Comparison of ENCODE assay signal across 2 cellular contexts in the genomic region with DNA sequence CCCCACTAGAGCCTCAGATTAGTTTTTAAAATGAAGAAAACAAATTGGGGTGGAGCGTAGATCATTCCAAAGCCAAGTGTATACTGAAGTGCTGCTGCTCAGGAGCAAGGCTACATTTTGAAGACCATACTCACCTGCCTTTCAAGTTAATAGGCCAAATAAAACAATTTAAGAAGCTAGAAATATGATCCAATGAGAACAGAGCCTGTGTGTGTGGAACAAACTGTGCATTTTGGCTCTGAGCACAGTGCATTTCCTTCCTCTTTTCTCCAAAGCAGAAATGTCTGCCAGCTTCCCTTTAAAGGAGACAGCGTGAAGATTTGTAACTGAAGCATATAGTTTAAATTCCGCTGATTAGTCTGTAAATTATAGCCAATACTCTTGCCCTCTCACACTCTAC.
TF ChIP-seq lines count a peak whose summit lies in the region.

No MANE protein-coding gene starts in this region.

TF ChIP-seq in liver, 16 proteins besides CTCF, POLR2A, EP300 and RAD21:
- TF ChIP-seq JUND (IDR thresholded peaks at IDR 0.05) = no peak
- TF ChIP-seq YY1 (IDR thresholded peaks at IDR 0.05) = peak; percentile 39
- TF ChIP-seq SP1 (IDR thresholded peaks at IDR 0.05) = peak; percentile 19

TF ChIP-seq in HepG2, 621 proteins besides CTCF, POLR2A, EP300 and RAD21:
- TF ChIP-seq CEBPG (CRISPR knock-in tag; IDR thresholded peaks at IDR 0.05) (no peak), ARHGAP35 (CRISPR knock-in tag; IDR thresholded peaks at IDR 0.05; ENCODE audit: borderline replicate concordance) (no peak), PHF20 (CRISPR knock-in tag; IDR thresholded peaks at IDR 0.05) (no peak), ZNF737 (CRISPR knock-in tag; IDR thresholded peaks at IDR 0.05; ENCODE audit: borderline replicate concordance) (no peak), ATF5 (CRISPR knock-in tag; IDR thresholded peaks at IDR 0.05; ENCODE audit: low read depth) (no peak), ZNF572 (CRISPR knock-in tag; IDR thresholded peaks at IDR 0.05) (no peak), U2AF2 (IDR thresholded peaks at IDR 0.05; ENCODE audit: low read depth, low read length) (no peak), ZKSCAN5 (CRISPR knock-in tag; IDR thresholded peaks at IDR 0.05) (no peak), NRL (CRISPR knock-in tag; IDR thresholded peaks at IDR 0.05; ENCODE audit: borderline replicate concordance) (no peak), ZBTB43 (CRISPR knock-in tag; conservative IDR thresholded peaks at IDR 0.05) (no peak), XBP1 (CRISPR knock-in tag; IDR thresholded peaks at IDR 0.05) (no peak), MYC (CRISPR knock-in tag; IDR thresholded peaks at IDR 0.05; ENCODE audit: borderline replicate concordance) (no peak), SMAD3 (CRISPR knock-in tag; IDR thresholded peaks at IDR 0.05) (no peak), CENPBD1 (CRISPR knock-in tag; IDR thresholded peaks at IDR 0.05; ENCODE audit: borderline replicate concordance, low read depth) (no peak), SAFB2 (CRISPR knock-in tag; IDR thresholded peaks at IDR 0.05; ENCODE audit: borderline replicate concordance, low read depth) (no peak), NR2F1 (CRISPR knock-in tag; IDR thresholded peaks at IDR 0.05) (no peak), ATF7-NPFF (CRISPR knock-in tag; IDR thresholded peaks at IDR 0.05; ENCODE audit: low read depth) (no peak), ZNF138 (CRISPR knock-in tag; IDR thresholded peaks at IDR 0.05; ENCODE audit: low read depth) (no peak), MAZ (IDR thresholded peaks at IDR 0.05; ENCODE audit: borderline replicate concordance, low read depth, low read length) (no peak), MAZ (CRISPR knock-in tag; IDR thresholded peaks at IDR 0.05; ENCODE audit: low read depth) (no peak), MIXL1 (CRISPR knock-in tag; IDR thresholded peaks at IDR 0.05) (no peak)
